Comparison of ENCODE assay signal across 27 cellular contexts in genomic region chr13:26213982-26214381, GRCh38.
"Had no signal": no experiment of that assay in that cellular context is flagged by ENCODE, and none has a peak within 500 bp of the region (broad histone marks: within the 10 kb centered on the region; RNA-seq: fewer than 3 reads in every experiment).

No MANE protein-coding gene starts in this region.

- H3K27ac ChIP-seq: colonic mucosa, epithelial cell of prostate, esophagus muscularis mucosa, foreskin keratinocyte, gastroesophageal sphincter, heart right ventricle, left lung, psoas muscle, skin epidermis, transverse colon, upper lobe of right lung, uterus had no signal

- H3K4me1 ChIP-seq: colonic mucosa, foreskin keratinocyte, upper lobe of right lung, uterus had no signal

- H3K4me3 ChIP-seq: colonic mucosa, esophagus muscularis mucosa, gastroesophageal sphincter, heart right ventricle, left lung, psoas muscle, skin epidermis, transverse colon, upper lobe of right lung, uterus had no signal

- H3K27me3 ChIP-seq: colonic mucosa, esophagus muscularis mucosa, foreskin keratinocyte, gastroesophageal sphincter, heart right ventricle, left lung, transverse colon, upper lobe of right lung, uterus had no signal

- H3K9me3 ChIP-seq: colonic mucosa, esophagus muscularis mucosa, gastroesophageal sphincter, heart right ventricle, left lung, psoas muscle, transverse colon, upper lobe of right lung, uterus had no signal

- H3K4me1 Mint-ChIP-seq: endodermal cell, nephron progenitor cell had no signal

- H3K4me3 Mint-ChIP-seq: dendritic cell treated with granulocyte-macrophage colony-stimulating factor and Interleukin-4, amounts not matched to agents 40 ng/mL and 50 ng/mL, for 4 days; endodermal cell; naive thymus-derived CD8-positive, alpha-beta T cell; nephron progenitor cell; stimulated activated naive B cell treated with anti-CD40 and anti-IgM and Interleukin-4, amounts not matched to agents 10 μg/mL and 1 μg/mL and 100 μg/mL, for 72 hours; stimulated activated naive CD8-positive, alpha-beta T cell treated with anti-CD3 and anti-CD28 coated beads, Interleukin-15, Interleukin-2, amounts not matched to agents 100 ng/mL and 50 ng/mL, for 24 hours had no signal

- H3K27me3 Mint-ChIP-seq: dendritic cell treated with granulocyte-macrophage colony-stimulating factor and Interleukin-4, amounts not matched to agents 40 ng/mL and 50 ng/mL, for 4 days; naive thymus-derived CD8-positive, alpha-beta T cell; stimulated activated naive B cell treated with anti-CD40 and anti-IgM and Interleukin-4, amounts not matched to agents 10 μg/mL and 1 μg/mL and 100 μg/mL, for 72 hours; stimulated activated naive CD8-positive, alpha-beta T cell treated with anti-CD3 and anti-CD28 coated beads, Interleukin-15, Interleukin-2, amounts not matched to agents 100 ng/mL and 50 ng/mL, for 24 hours had no signal

- H3K36me3 ChIP-seq: uterus had no signal

- H3K27ac Mint-ChIP-seq: dendritic cell treated with granulocyte-macrophage colony-stimulating factor and Interleukin-4, amounts not matched to agents 40 ng/mL and 50 ng/mL, for 4 days; endodermal cell; nephron progenitor cell; stimulated activated naive CD8-positive, alpha-beta T cell treated with anti-CD3 and anti-CD28 coated beads, Interleukin-15, Interleukin-2, amounts not matched to agents 100 ng/mL and 50 ng/mL, for 24 hours had no signal

- ATAC-seq: foreskin keratinocyte; gastroesophageal sphincter; heart right ventricle; left cardiac atrium; left lung; naive thymus-derived CD8-positive, alpha-beta T cell; psoas muscle; right cardiac atrium; stimulated activated naive B cell treated with anti-CD40 and anti-IgM and Interleukin-4, amounts not matched to agents 10 μg/mL and 1 μg/mL and 100 μg/mL, for 72 hours; upper lobe of right lung had no signal

- DNase-seq: colonic mucosa; effector CD8-positive, alpha-beta T cell; endodermal cell; foreskin keratinocyte; heart right ventricle; hippocampal formation; left cardiac atrium; left lung; mammary epithelial cell; naive thymus-derived CD8-positive, alpha-beta T cell; nephron progenitor cell; nucleus accumbens; posterior cingulate gyrus; psoas muscle; right cardiac atrium; stimulated activated CD4-positive, alpha-beta T cell treated with anti-CD3 and anti-CD28 coated beads, Interleukin-15, amount 100 ng/mL, for 24 hours; stimulated activated CD4-positive, alpha-beta T cell treated with anti-CD3 and anti-CD28 coated beads, Interleukin-2, amount 100 ng/mL, for 48 hours; stimulated activated naive B cell treated with anti-CD40 and anti-IgM and Interleukin-4, amounts not matched to agents 10 μg/mL and 1 μg/mL and 100 μg/mL, for 72 hours; transverse colon; upper lobe of right lung; uterus had no signal
